In genomic region chr7:87013136-87013840, GRCh38 we compare ENCODE assay signal across 26 cellular contexts.
"Had no signal": no experiment of that assay in that cellular context is flagged by ENCODE, and none has a peak within 500 bp of the region (broad histone marks: within the 10 kb centered on the region; RNA-seq: fewer than 3 reads in every experiment).

No MANE protein-coding gene starts in this region.

- H3K27me3 ChIP-seq: esophagus squamous epithelium, gastrocnemius medialis, heart right ventricle, left lung had no signal

- H3K4me3 Mint-ChIP-seq: dendritic cell treated with granulocyte-macrophage colony-stimulating factor and Interleukin-4, amounts not matched to agents 40 ng/mL and 50 ng/mL, for 4 days; effector memory CD8-positive, alpha-beta T cell; endodermal cell; naive thymus-derived CD4-positive, alpha-beta T cell had no signal

- ATAC-seq: effector memory CD8-positive, alpha-beta T cell; esophagus mucosa; gastrocnemius medialis; heart right ventricle; left cardiac atrium; left lung; left ventricle myocardium superior; lower lobe of right lung; naive thymus-derived CD4-positive, alpha-beta T cell had no signal

- FAIRE-seq: endometrium, islet of Langerhans, keratinocyte had no signal

- H3K27me3 Mint-ChIP-seq: dendritic cell treated with granulocyte-macrophage colony-stimulating factor and Interleukin-4, amounts not matched to agents 40 ng/mL and 50 ng/mL, for 4 days; effector memory CD8-positive, alpha-beta T cell had no signal

- H3K9me3 Mint-ChIP-seq: dendritic cell treated with granulocyte-macrophage colony-stimulating factor and Interleukin-4, amounts not matched to agents 40 ng/mL and 50 ng/mL, for 4 days; effector memory CD8-positive, alpha-beta T cell; endodermal cell; naive thymus-derived CD4-positive, alpha-beta T cell had no signal

- DNase-seq: cortex of kidney; effector CD8-positive, alpha-beta T cell; effector memory CD8-positive, alpha-beta T cell; endodermal cell; erythroblast; esophagus squamous epithelium; foreskin fibroblast; foreskin melanocyte; gastrocnemius medialis; glutamatergic neuron; head of caudate nucleus; heart right ventricle; hippocampal formation; left cardiac atrium; left lung; left ventricle myocardium superior; lower lobe of right lung; mesendoderm; midbrain; naive thymus-derived CD4-positive, alpha-beta T cell had no signal

- H3K9me3 ChIP-seq: esophagus squamous epithelium, gastrocnemius medialis, heart right ventricle, left lung, lower lobe of right lung had no signal

- H3K27ac ChIP-seq: epithelial cell of prostate, esophagus squamous epithelium, gastrocnemius medialis, heart right ventricle, left lung, lower lobe of right lung had no signal

- H3K4me3 ChIP-seq: esophagus squamous epithelium, gastrocnemius medialis, heart right ventricle, left lung, lower lobe of right lung had no signal

- H3K4me1 ChIP-seq: esophagus squamous epithelium, gastrocnemius medialis, heart right ventricle, left lung, lower lobe of right lung had no signal

- H3K36me3 ChIP-seq: esophagus squamous epithelium, gastrocnemius medialis, heart right ventricle, left lung, lower lobe of right lung had no signal

- H3K36me3 Mint-ChIP-seq: naive thymus-derived CD4-positive, alpha-beta T cell had no signal

- H3K27ac Mint-ChIP-seq: dendritic cell treated with granulocyte-macrophage colony-stimulating factor and Interleukin-4, amounts not matched to agents 40 ng/mL and 50 ng/mL, for 4 days; effector memory CD8-positive, alpha-beta T cell; endodermal cell had no signal
